Comparison of ENCODE assay signal across 40 cellular contexts in genomic region chr10:64102264-64102633, GRCh38.
"Had no signal": no experiment of that assay in that cellular context is flagged by ENCODE, and none has a peak within 500 bp of the region (broad histone marks: within the 10 kb centered on the region; RNA-seq: fewer than 3 reads in every experiment).

No MANE protein-coding gene starts in this region.

- H3K4me1 ChIP-seq: adrenal gland, ascending aorta, body of pancreas, breast epithelium had no signal

- H3K27me3 ChIP-seq: adrenal gland, ascending aorta, body of pancreas, brain microvascular endothelial cell, breast epithelium, cardiac muscle cell had no signal

- H3K36me3 Mint-ChIP-seq: activated naive CD4-positive, alpha-beta T cell treated with anti-CD3 and anti-CD28 coated beads, Interleukin-2, amount 10 ng/mL, durations not matched to agents 7 days and 5 days; activated naive CD4-positive, alpha-beta T cell treated with anti-CD3 and anti-CD28 coated beads, Interleukin-2, amount 50 U/mL, for 24 hours; activated naive CD4-positive, alpha-beta T cell treated with anti-CD3 and anti-CD28 coated beads, Interleukin-2, amount 50 U/mL, for 72 hours; activated naive CD8-positive, alpha-beta T cell; activated naive CD8-positive, alpha-beta T cell treated with anti-CD3 and anti-CD28 coated beads for 36 hours; activated naive CD8-positive, alpha-beta T cell treated with anti-CD3 and anti-CD28 coated beads, Interleukin-2, amount 10 ng/mL, durations not matched to agents 7 days and 5 days; brain had no signal

- H3K4me3 Mint-ChIP-seq: activated naive CD4-positive, alpha-beta T cell treated with anti-CD3 and anti-CD28 coated beads for 36 hours; activated naive CD4-positive, alpha-beta T cell treated with anti-CD3 and anti-CD28 coated beads, Interleukin-2, amount 10 ng/mL, durations not matched to agents 7 days and 5 days; activated naive CD4-positive, alpha-beta T cell treated with anti-CD3 and anti-CD28 coated beads, Interleukin-2, amount 50 U/mL, for 24 hours; activated naive CD8-positive, alpha-beta T cell; activated naive CD8-positive, alpha-beta T cell treated with anti-CD3 and anti-CD28 coated beads for 36 hours; activated naive CD8-positive, alpha-beta T cell treated with anti-CD3 and anti-CD28 coated beads, Interleukin-2, amount 10 ng/mL, durations not matched to agents 7 days and 5 days; activated naive CD8-positive, alpha-beta T cell treated with anti-CD3 and anti-CD28 coated beads, Interleukin-2, amount 50 U/mL, for 24 hours; activated T-cell treated with anti-CD3 and anti-CD28 coated beads, Interleukin-2, amount 50 U/mL, for 24 hours; activated T-cell treated with anti-CD3 and anti-CD28 coated beads, Interleukin-2, amount 50 U/mL, for 4 hours; activated T-cell treated with anti-CD3 and anti-CD28 coated beads, Interleukin-2, amount 50 U/mL, for 72 hours; activated T-helper 1 cell treated with anti-CD3 and anti-CD28 coated beads, Interleukin-12 subunit alpha, Interleukin-12 subunit beta, Interleukin-2, Interleukin-4 antibody, amounts not matched to agents 30 ng/mL and 10 ng/mL and 1 ng/mL, durations not matched to agents 14 hours and 24 hours and 36 hours; activated T-helper 17 cell treated with anti-CD3 and anti-CD28 coated beads, Interleukin-2, amount 50 U/mL, for 72 hours; brain; central memory CD8-positive, alpha-beta T cell had no signal

- ATAC-seq: activated naive CD4-positive, alpha-beta T cell treated with anti-CD3 and anti-CD28 coated beads, Interleukin-2, amount 50 U/mL, for 72 hours; activated naive CD8-positive, alpha-beta T cell treated with anti-CD3 and anti-CD28 coated beads, Interleukin-2, amount 50 U/mL, for 24 hours; activated T-cell treated with anti-CD3 and anti-CD28 coated beads, Interleukin-2, amount 50 U/mL, for 4 hours; activated T-cell treated with anti-CD3 and anti-CD28 coated beads, Interleukin-2, amount 50 U/mL, for 72 hours; activated T-helper 17 cell treated with anti-CD3 and anti-CD28 coated beads, Interleukin-2, amount 50 U/mL, for 72 hours; body of pancreas had no signal

- H3K27me3 Mint-ChIP-seq: activated naive CD4-positive, alpha-beta T cell treated with anti-CD3 and anti-CD28 coated beads, Interleukin-2, amount 10 ng/mL, durations not matched to agents 7 days and 5 days; activated naive CD4-positive, alpha-beta T cell treated with anti-CD3 and anti-CD28 coated beads, Interleukin-2, amount 50 U/mL, for 24 hours; activated naive CD8-positive, alpha-beta T cell; activated naive CD8-positive, alpha-beta T cell treated with anti-CD3 and anti-CD28 coated beads for 36 hours; activated naive CD8-positive, alpha-beta T cell treated with anti-CD3 and anti-CD28 coated beads, Interleukin-2, amount 50 U/mL, for 24 hours; activated T-cell treated with anti-CD3 and anti-CD28 coated beads, Interleukin-2, amount 50 U/mL, for 24 hours; brain; central memory CD8-positive, alpha-beta T cell had no signal

- FAIRE-seq: astrocyte had no signal

- H3K36me3 ChIP-seq: adrenal gland, ascending aorta, brain microvascular endothelial cell, breast epithelium, cardiac muscle cell had no signal

- H3K9me3 ChIP-seq: adrenal gland, ascending aorta, body of pancreas, breast epithelium had no signal

- H3K4me1 Mint-ChIP-seq: activated naive CD4-positive, alpha-beta T cell treated with anti-CD3 and anti-CD28 coated beads, Interleukin-2, amount 10 ng/mL, durations not matched to agents 7 days and 5 days; activated naive CD4-positive, alpha-beta T cell treated with anti-CD3 and anti-CD28 coated beads, Interleukin-2, amount 50 U/mL, for 24 hours; activated naive CD8-positive, alpha-beta T cell treated with anti-CD3 and anti-CD28 coated beads for 36 hours; activated naive CD8-positive, alpha-beta T cell treated with anti-CD3 and anti-CD28 coated beads, Interleukin-2, amount 10 ng/mL, durations not matched to agents 7 days and 5 days; activated naive CD8-positive, alpha-beta T cell treated with anti-CD3 and anti-CD28 coated beads, Interleukin-2, amount 50 U/mL, for 24 hours; activated T-helper 17 cell treated with anti-CD3 and anti-CD28 coated beads, Interleukin-2, amount 50 U/mL, for 72 hours; central memory CD8-positive, alpha-beta T cell had no signal

- DNase-seq: activated effector memory CD4-positive, alpha-beta T cell treated with anti-CD3 and anti-CD28 coated beads, Interleukin-2, amount 50 U/mL, for 16 hours; activated effector memory CD4-positive, alpha-beta T cell treated with Interleukin-2 at 50 U/mL for 16 hours; activated gamma-delta T cell; activated gamma-delta T cell treated with Interleukin-2 at 50 U/mL for 16 hours; activated naive CD4-positive, alpha-beta T cell; activated naive CD4-positive, alpha-beta T cell treated with anti-CD3 and anti-CD28 coated beads for 36 hours; activated naive CD4-positive, alpha-beta T cell treated with anti-CD3 and anti-CD28 coated beads, Interleukin-2, amount 10 ng/mL, durations not matched to agents 7 days and 5 days; activated naive CD4-positive, alpha-beta T cell treated with anti-CD3 and anti-CD28 coated beads, Interleukin-2, amount 50 U/mL, for 16 hours; activated naive CD4-positive, alpha-beta T cell treated with Interleukin-2 at 50 U/mL for 16 hours; activated naive CD8-positive, alpha-beta T cell treated with anti-CD3 and anti-CD28 coated beads for 36 hours; activated naive CD8-positive, alpha-beta T cell treated with anti-CD3 and anti-CD28 coated beads, Interleukin-2, amount 10 ng/mL, durations not matched to agents 7 days and 5 days; activated naive CD8-positive, alpha-beta T cell treated with anti-CD3 and anti-CD28 coated beads, Interleukin-2, amount 50 U/mL, for 24 hours; activated T-cell treated with anti-CD3 and anti-CD28 coated beads for 4 hours; activated T-cell treated with anti-CD3 and anti-CD28 coated beads, Interleukin-2, amount 50 U/mL, for 1 hour; activated T-cell treated with anti-CD3 and anti-CD28 coated beads, Interleukin-2, amount 50 U/mL, for 24 hours; activated T-cell treated with anti-CD3 and anti-CD28 coated beads, Interleukin-2, amount 50 U/mL, for 4 hours; activated T-cell treated with anti-CD3 and anti-CD28 coated beads, Interleukin-2, amount 50 U/mL, for 48 hours; activated T-cell treated with anti-CD3 and anti-CD28 coated beads, Interleukin-2, amount 50 U/mL, for 72 hours; adrenal gland; amniotic stem cell; amygdala; anterior cingulate cortex; aorta; body of pancreas; caudate nucleus; central memory CD4-positive, alpha-beta T cell; cerebellar nuclear complex had no signal

- H3K27ac Mint-ChIP-seq: activated naive CD4-positive, alpha-beta T cell treated with anti-CD3 and anti-CD28 coated beads for 36 hours; activated naive CD4-positive, alpha-beta T cell treated with anti-CD3 and anti-CD28 coated beads, Interleukin-2, amount 10 ng/mL, durations not matched to agents 7 days and 5 days; activated naive CD4-positive, alpha-beta T cell treated with anti-CD3 and anti-CD28 coated beads, Interleukin-2, amount 50 U/mL, for 24 hours; activated naive CD4-positive, alpha-beta T cell treated with anti-CD3 and anti-CD28 coated beads, Interleukin-2, amount 50 U/mL, for 72 hours; activated naive CD8-positive, alpha-beta T cell; activated naive CD8-positive, alpha-beta T cell treated with anti-CD3 and anti-CD28 coated beads for 36 hours; activated naive CD8-positive, alpha-beta T cell treated with anti-CD3 and anti-CD28 coated beads, Interleukin-2, amount 10 ng/mL, durations not matched to agents 7 days and 5 days; activated naive CD8-positive, alpha-beta T cell treated with anti-CD3 and anti-CD28 coated beads, Interleukin-2, amount 50 U/mL, for 24 hours; activated T-cell treated with anti-CD3 and anti-CD28 coated beads, Interleukin-2, amount 50 U/mL, for 24 hours; activated T-cell treated with anti-CD3 and anti-CD28 coated beads, Interleukin-2, amount 50 U/mL, for 72 hours; activated T-helper 1 cell treated with anti-CD3 and anti-CD28 coated beads, Interleukin-12 subunit alpha, Interleukin-12 subunit beta, Interleukin-2, Interleukin-4 antibody, amounts not matched to agents 30 ng/mL and 10 ng/mL and 1 ng/mL, durations not matched to agents 14 hours and 24 hours and 36 hours; activated T-helper 17 cell treated with anti-CD3 and anti-CD28 coated beads, Interleukin-2, amount 50 U/mL, for 72 hours; activated T-helper 2 cell treated with anti-CD3 and anti-CD28 coated beads, Interferon-gamma antibody, Interleukin-2, Interleukin-4, amounts not matched to agents 10 μg/mL and 5 μg/mL and 100 μg/mL, durations not matched to agents 14 hours and 24 hours and 36 hours had no signal

- H3K27ac ChIP-seq: adrenal gland, ascending aorta, body of pancreas, brain microvascular endothelial cell, breast epithelium, cardiac muscle cell had no signal

- H3K4me3 ChIP-seq: adrenal gland, ascending aorta, body of pancreas, breast epithelium, cardiac muscle cell had no signal

- H3K9me3 Mint-ChIP-seq: activated naive CD4-positive, alpha-beta T cell treated with anti-CD3 and anti-CD28 coated beads for 36 hours; activated naive CD4-positive, alpha-beta T cell treated with anti-CD3 and anti-CD28 coated beads, Interleukin-2, amount 10 ng/mL, durations not matched to agents 7 days and 5 days; activated naive CD4-positive, alpha-beta T cell treated with anti-CD3 and anti-CD28 coated beads, Interleukin-2, amount 50 U/mL, for 24 hours; activated naive CD4-positive, alpha-beta T cell treated with anti-CD3 and anti-CD28 coated beads, Interleukin-2, amount 50 U/mL, for 72 hours; activated naive CD8-positive, alpha-beta T cell treated with anti-CD3 and anti-CD28 coated beads for 36 hours; activated naive CD8-positive, alpha-beta T cell treated with anti-CD3 and anti-CD28 coated beads, Interleukin-2, amount 10 ng/mL, durations not matched to agents 7 days and 5 days; activated naive CD8-positive, alpha-beta T cell treated with anti-CD3 and anti-CD28 coated beads, Interleukin-2, amount 50 U/mL, for 24 hours; activated T-cell treated with anti-CD3 and anti-CD28 coated beads, Interleukin-2, amount 50 U/mL, for 24 hours; activated T-cell treated with anti-CD3 and anti-CD28 coated beads, Interleukin-2, amount 50 U/mL, for 4 hours; activated T-cell treated with anti-CD3 and anti-CD28 coated beads, Interleukin-2, amount 50 U/mL, for 72 hours; activated T-helper 1 cell treated with anti-CD3 and anti-CD28 coated beads, Interleukin-12 subunit alpha, Interleukin-12 subunit beta, Interleukin-2, Interleukin-4 antibody, amounts not matched to agents 30 ng/mL and 10 ng/mL and 1 ng/mL, durations not matched to agents 14 hours and 24 hours and 36 hours; activated T-helper 17 cell treated with anti-CD3 and anti-CD28 coated beads, Interleukin-2, amount 50 U/mL, for 72 hours; activated T-helper 2 cell treated with anti-CD3 and anti-CD28 coated beads, Interferon-gamma antibody, Interleukin-2, Interleukin-4, amounts not matched to agents 10 μg/mL and 5 μg/mL and 100 μg/mL, durations not matched to agents 14 hours and 24 hours and 36 hours; brain; central memory CD8-positive, alpha-beta T cell had no signal
